23 cellular contexts compared by ENCODE assay signal in genomic region chr10:43973801-43974200, GRCh38.
"Had no signal": no experiment of that assay in that cellular context is flagged by ENCODE, and none has a peak within 500 bp of the region (broad histone marks: within the 10 kb centered on the region; RNA-seq: fewer than 3 reads in every experiment).

No MANE protein-coding gene starts in this region.

- H3K36me3 ChIP-seq: heart right ventricle, left ventricle myocardium inferior, neural progenitor cell, pancreas, right atrium auricular region, right lobe of liver, stomach, thyroid gland, transverse colon, upper lobe of left lung had no signal

- H3K4me1 ChIP-seq: neural progenitor cell, pancreas, psoas muscle, right atrium auricular region, right lobe of liver, stomach, testis, thyroid gland, transverse colon, upper lobe of left lung had no signal

- ATAC-seq: naive thymus-derived CD8-positive, alpha-beta T cell; pancreas; psoas muscle; right lobe of liver; stimulated activated naive B cell treated with anti-CD40 and anti-IgM and Interleukin-4, amounts not matched to agents 10 μg/mL and 1 μg/mL and 100 μg/mL, for 72 hours; stimulated activated naive CD8-positive, alpha-beta T cell treated with anti-CD3 and anti-CD28 coated beads, Interleukin-15, Interleukin-2, amounts not matched to agents 100 U/mL and 50 U/mL, for 24 hours had no signal

- H3K9ac ChIP-seq: neural progenitor cell had no signal

- H3K27ac ChIP-seq: hepatocyte, left ventricle myocardium inferior, neural progenitor cell, pancreas, psoas muscle, right atrium auricular region, right lobe of liver, stomach, testis, thyroid gland, transverse colon, upper lobe of left lung had no signal

- H3K9me3 ChIP-seq: heart right ventricle, left ventricle myocardium inferior, pancreas, psoas muscle, right atrium auricular region, right lobe of liver, stomach, testis, thyroid gland, transverse colon, upper lobe of left lung had no signal

- FAIRE-seq: pancreas, urothelium cell line had no signal

- DNase-seq: heart right ventricle; islet precursor cell; left ventricle myocardium inferior; naive thymus-derived CD8-positive, alpha-beta T cell; posterior cingulate gyrus; psoas muscle; right lobe of liver; stimulated activated CD4-positive, alpha-beta T cell treated with anti-CD3 and anti-CD28 coated beads, Interleukin-12 subunit alpha, Interleukin-12 subunit beta, amount 100 ng/mL, for 4 hours; stimulated activated CD4-positive, alpha-beta T cell treated with anti-CD3 and anti-CD28 coated beads, Interleukin-15, amount 100 ng/mL, for 24 hours; stimulated activated CD4-positive, alpha-beta T cell treated with anti-CD3 and anti-CD28 coated beads, Interleukin-2, amount 100 ng/mL, for 24 hours; stimulated activated CD4-positive, alpha-beta T cell treated with anti-CD3 and anti-CD28 coated beads, Interleukin-4, amount 100 ng/mL, for 1 hour; stimulated activated naive B cell treated with anti-CD40 and anti-IgM and Interleukin-4, amounts not matched to agents 10 μg/mL and 1 μg/mL and 100 μg/mL, for 72 hours; stimulated activated naive CD8-positive, alpha-beta T cell treated with anti-CD3 and anti-CD28 coated beads, Interleukin-15, Interleukin-2, amounts not matched to agents 100 U/mL and 50 U/mL, for 24 hours; stomach; testis; thyroid gland; transverse colon; upper lobe of left lung had no signal

- H3K27me3 ChIP-seq: heart right ventricle, hepatocyte, neural progenitor cell, pancreas, right atrium auricular region, right lobe of liver, stomach, testis, thyroid gland, transverse colon, upper lobe of left lung had no signal

- H3K4me2 ChIP-seq: hepatocyte, neural progenitor cell had no signal

- H3K79me2 ChIP-seq: hepatocyte had no signal

- H3K4me3 ChIP-seq: heart right ventricle, hepatocyte, left ventricle myocardium inferior, neural progenitor cell, pancreas, psoas muscle, right atrium auricular region, right lobe of liver, stomach, testis, thyroid gland, transverse colon, upper lobe of left lung had no signal

- H2AFZ ChIP-seq: hepatocyte, neural progenitor cell had no signal
